Comparison of ENCODE assay signal across 25 cellular contexts in the genomic region with DNA sequence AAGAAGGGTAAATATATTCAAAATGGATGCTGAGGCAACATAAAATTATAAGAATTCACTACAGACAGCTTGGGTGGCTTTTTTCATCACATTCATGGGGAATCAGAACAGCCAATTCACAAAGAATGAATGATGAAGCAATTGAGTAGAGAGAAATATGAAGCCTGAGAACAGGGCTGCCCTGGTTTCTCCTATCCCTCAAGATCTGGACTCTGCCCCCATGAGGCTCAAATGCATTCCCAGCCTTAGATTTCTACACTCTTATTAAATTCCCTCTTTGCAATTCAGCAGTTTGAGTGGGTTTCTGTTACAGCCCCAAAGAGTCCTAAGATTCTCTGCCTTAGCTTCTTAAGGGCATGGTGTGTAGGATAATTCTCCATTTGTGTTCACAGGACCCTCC.
DNase-seq lines count a peak whose midpoint lies in the region; ATAC-seq and TF ChIP-seq lines count a peak whose summit lies in the region.
"Had no signal": no experiment of that assay in that cellular context is flagged by ENCODE, and none has a peak within 500 bp of the region (broad histone marks: within the 10 kb centered on the region; RNA-seq: fewer than 3 reads in every experiment).

No MANE protein-coding gene starts in this region.

- H3K4me3 ChIP-seq in WI38 (ENCODE audit: low read depth, low read length) (no peak overlapping the region), fibroblast of pulmonary artery (replicated peaks; ENCODE audit: low read depth, low read length) (no peak overlapping the region), osteoblast (ENCODE audit: insufficient read depth, low read length) (no peak overlapping the region)
- H3K4me3 ChIP-seq: cardiac muscle cell, gastroesophageal sphincter, GM12878, SJCRH30, stomach, uterus had no signal

- H3K27ac ChIP-seq in osteoblast (ENCODE audit: low read depth, low read length): peak overlapping the region; percentile 67
- H3K27ac ChIP-seq: cardiac muscle cell, gastroesophageal sphincter, SJCRH30, stomach, uterus had no signal

- H3K9me3 ChIP-seq in osteoblast (ENCODE audit: low read depth, low read length): no peaks in the 10 kb centered on the region
- H3K9me3 ChIP-seq: gastroesophageal sphincter, stomach, uterus had no signal

- ATAC-seq in GM21576 (IDR thresholded peaks at IDR 0.05; ENCODE audit: unreplicated experiment): no peak
- ATAC-seq: effector memory CD8-positive, alpha-beta T cell; gastroesophageal sphincter; GM12878; HCT116; left ventricle myocardium superior had no signal

- no peaks in the 10 kb centered on the region for H3K36me3 ChIP-seq in osteoblast (ENCODE audit: insufficient read depth, low read length)
- H3K36me3 ChIP-seq: cardiac muscle cell, gastroesophageal sphincter, SJCRH30, stomach, uterus had no signal

- H3K27me3 ChIP-seq in osteoblast (ENCODE audit: insufficient read depth, low read length): no peaks in the 10 kb centered on the region
- H3K27me3 ChIP-seq: cardiac muscle cell, gastroesophageal sphincter, SJCRH30, stomach, uterus had no signal

- H3K4me2 ChIP-seq in osteoblast (ENCODE audit: insufficient read depth, low read length): peak overlapping the region; percentile 7

- peaks cover 20% of the 10 kb centered on the region for H3K4me1 ChIP-seq in osteoblast (ENCODE audit: insufficient read depth, low read length)
- H3K4me1 ChIP-seq: gastroesophageal sphincter, uterus had no signal

- peak overlapping the region; percentile 88 for H2AFZ ChIP-seq in osteoblast (ENCODE audit: low read length)

- TF ChIP-seq CTCF in AG09319 (IDR thresholded peaks at IDR 0.05; ENCODE audit: low read depth, low read length) (peak; percentile 37), WI38 (IDR thresholded peaks at IDR 0.05; ENCODE audit: low read depth, low read length) (0 out of 2 replicates have a peak, but pooled peaks have one; percentile 6), fibroblast of pulmonary artery (IDR thresholded peaks at IDR 0.05; ENCODE audit: low read length, missing control alignments) (no peak), osteoblast (IDR thresholded peaks at IDR 0.05; ENCODE audit: extremely low read depth, low read depth, low read length) (peak; percentile 33)

- no peaks in the 10 kb centered on the region for H3K79me2 ChIP-seq in osteoblast (ENCODE audit: insufficient read depth, low read length)

- no peaks in the 10 kb centered on the region for H4K20me1 ChIP-seq in osteoblast (ENCODE audit: insufficient read depth, low read length)

- DNase-seq in AG09319 (ENCODE audit: extremely low read depth, low read depth) (peak; percentile 31), fibroblast of pulmonary artery (ENCODE audit: low read depth) (peak; percentile 31), osteoblast (ENCODE audit: insufficient read length, low spot score, missing footprints) (peak; percentile 38), activated gamma-delta T cell (lab: John Stamatoyannopoulos, UW) (no peak), NCI-H748 treated with DMSO at 0.1 percent for 48 hours (lab: John Stamatoyannopoulos, UW) (no peak), SK-N-DZ (ENCODE audit: low spot score) (no peak)
- DNase-seq: activated CD4-positive, alpha-beta T cell treated with anti-CD3 and anti-CD28 coated beads, Interleukin-2, amount 10 ng/mL, durations not matched to agents 24 days and 14 days; activated naive CD4-positive, alpha-beta T cell treated with anti-CD3 and anti-CD28 coated beads, Interleukin-2, amount 50 U/mL, for 16 hours; activated T-cell treated with anti-CD3 and anti-CD28 coated beads for 4 hours; effector memory CD8-positive, alpha-beta T cell; EL; left ventricle myocardium superior; NCI-H1930; NCI-H510A treated with DMSO at 0.1 percent for 48 hours; OCI-M1; SJCRH30; stomach; T-helper 9 cell; uterus had no signal

Comparison
In these comparisons a context has a peak if more than half of its experiments do, and no peak if none do; other contexts are left out.
1. DNase-seq: peak in AG09319 (single experiment), fibroblast of pulmonary artery (single experiment) and osteoblast (single experiment); none in activated gamma-delta T cell (single experiment), NCI-H748 treated with DMSO at 0.1 percent for 48 hours (single experiment) and SK-N-DZ (single experiment).